In genomic region chr12:110256780-110257431, GRCh38 we compare ENCODE assay signal across 1 cellular context.
TF ChIP-seq lines count a peak whose summit lies in the region.

No MANE protein-coding gene starts in this region.

TF ChIP-seq in A549, 52 proteins besides CTCF, POLR2A, EP300 and RAD21 (continued from another document):
- TF ChIP-seq, protein P1, sequence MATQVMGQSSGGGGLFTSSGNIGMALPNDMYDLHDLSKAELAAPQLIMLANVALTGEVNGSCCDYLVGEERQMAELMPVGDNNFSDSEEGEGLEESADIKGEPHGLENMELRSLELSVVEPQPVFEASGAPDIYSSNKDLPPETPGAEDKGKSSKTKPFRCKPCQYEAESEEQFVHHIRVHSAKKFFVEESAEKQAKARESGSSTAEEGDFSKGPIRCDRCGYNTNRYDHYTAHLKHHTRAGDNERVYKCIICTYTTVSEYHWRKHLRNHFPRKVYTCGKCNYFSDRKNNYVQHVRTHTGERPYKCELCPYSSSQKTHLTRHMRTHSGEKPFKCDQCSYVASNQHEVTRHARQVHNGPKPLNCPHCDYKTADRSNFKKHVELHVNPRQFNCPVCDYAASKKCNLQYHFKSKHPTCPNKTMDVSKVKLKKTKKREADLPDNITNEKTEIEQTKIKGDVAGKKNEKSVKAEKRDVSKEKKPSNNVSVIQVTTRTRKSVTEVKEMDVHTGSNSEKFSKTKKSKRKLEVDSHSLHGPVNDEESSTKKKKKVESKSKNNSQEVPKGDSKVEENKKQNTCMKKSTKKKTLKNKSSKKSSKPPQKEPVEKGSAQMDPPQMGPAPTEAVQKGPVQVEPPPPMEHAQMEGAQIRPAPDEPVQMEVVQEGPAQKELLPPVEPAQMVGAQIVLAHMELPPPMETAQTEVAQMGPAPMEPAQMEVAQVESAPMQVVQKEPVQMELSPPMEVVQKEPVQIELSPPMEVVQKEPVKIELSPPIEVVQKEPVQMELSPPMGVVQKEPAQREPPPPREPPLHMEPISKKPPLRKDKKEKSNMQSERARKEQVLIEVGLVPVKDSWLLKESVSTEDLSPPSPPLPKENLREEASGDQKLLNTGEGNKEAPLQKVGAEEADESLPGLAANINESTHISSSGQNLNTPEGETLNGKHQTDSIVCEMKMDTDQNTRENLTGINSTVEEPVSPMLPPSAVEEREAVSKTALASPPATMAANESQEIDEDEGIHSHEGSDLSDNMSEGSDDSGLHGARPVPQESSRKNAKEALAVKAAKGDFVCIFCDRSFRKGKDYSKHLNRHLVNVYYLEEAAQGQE (IDR thresholded peaks at IDR 0.05) = no peak
- TF ChIP-seq CBX2 (IDR thresholded peaks at IDR 0.05; ENCODE audit: borderline replicate concordance, low read depth) = no peak
TF ChIP-seq in A549: peak in this region for 0.
